Comparison of ENCODE assay signal across 16 cellular contexts in the genomic region with DNA sequence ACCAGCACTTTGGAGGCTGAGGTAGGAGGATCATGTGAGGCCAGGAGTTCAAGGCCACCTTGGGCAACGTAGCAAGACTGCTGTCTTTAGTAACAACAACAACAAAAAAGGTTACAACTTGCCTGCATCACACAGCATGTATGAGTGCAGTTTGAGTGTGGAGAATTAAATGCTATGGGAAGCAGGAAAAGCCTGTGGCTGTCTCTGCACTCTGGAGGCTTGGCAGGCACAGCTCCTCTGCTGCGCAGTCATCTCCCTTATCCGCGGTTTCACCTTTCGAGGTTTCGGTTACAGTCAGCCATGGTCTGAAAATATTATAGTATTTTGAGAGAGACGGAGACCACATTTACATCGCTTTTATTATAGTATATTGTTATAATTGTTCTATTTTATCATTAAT. TPM values are rescaled to one million over a fixed set of nuclear protein-coding genes. Genes with fewer than 3 reads are reported as not detected.
DNase-seq lines count a peak whose midpoint lies in the region; ATAC-seq, FAIRE-seq and TF ChIP-seq lines count a peak whose summit lies in the region.
"Had no signal": no experiment of that assay in that cellular context is flagged by ENCODE, and none has a peak within 500 bp of the region (broad histone marks: within the 10 kb centered on the region; RNA-seq: fewer than 3 reads in every experiment).

No MANE protein-coding gene starts in this region.

- no peak for TF ChIP-seq CTCF in A549 (IDR thresholded peaks at IDR 0.05)
- TF ChIP-seq CTCF in Calu3 (IDR thresholded peaks at IDR 0.05; ENCODE audit: unreplicated experiment), result no peak
- TF ChIP-seq CTCF in GM13976 (IDR thresholded peaks at IDR 0.05; ENCODE audit: borderline replicate concordance, control extremely low read depth, extremely low read depth, insufficient read depth, missing control alignments), result no peak

- WGBS in A549 (ENCODE audit: missing lambda C conversion rate), result 89% methylated on average over 8 of the region's 8 CpGs

- POLR2A ChIA-PET in A549 (lab: Yijun Ruan, JAX), result interaction anchor here (1.0 kb wide), 1 partner anchor 27 kb away, joined by 4 read pairs; no protein-coding TSS in a partner anchor

- no peaks in the 10 kb centered on the region for H3K9me3 ChIP-seq in A549
- H3K9me3 ChIP-seq: MG63, psoas muscle had no signal

- H3K27ac Mint-ChIP-seq in Calu3 (ENCODE audit: unreplicated experiment), result no peak overlapping the region

- BruUV-seq in Calu3 (replicated peaks; lab: Mats Ljungman, UMichigan), result no TSS peak

- TF ChIP-seq POLR2A in A549 (IDR thresholded peaks at IDR 0.05; ENCODE audit: low read length), result no peak

- peaks cover 63% of the 10 kb centered on the region for H3K36me3 Mint-ChIP-seq in Calu3 (ENCODE audit: insufficient read depth, unreplicated experiment)

- H3K27me3 Mint-ChIP-seq in Calu3 (ENCODE audit: unreplicated experiment), result no peaks in the 10 kb centered on the region

- intact Hi-C loops in Calu3 (cut with micrococcal nuclease; ENCODE audit: unreplicated experiment), result loop anchor here (10.0 kb wide), 1 partner anchor 102 kb away; no protein-coding TSS in a partner anchor

- no peak for TF ChIP-seq EP300 in A549 (IDR thresholded peaks at IDR 0.05)

- CTCF ChIA-PET in A549 (lab: Yijun Ruan, JAX) (interaction anchor here (0.9 to 1.6 kb wide), 2 partner anchors 26 to 37 kb away, joined by 3 to 5 read pairs; no protein-coding TSS in a partner anchor), Calu3 (lab: Charles Lee) (no interaction called here)

- H3K4me1 Mint-ChIP-seq in Calu3 (ENCODE audit: low read depth, unreplicated experiment), result peaks cover 69% of the 10 kb centered on the region

- H3K27ac ChIP-seq in A549, result no peak overlapping the region
- H3K27ac ChIP-seq: psoas muscle had no signal

- TF ChIP-seq RAD21 in A549 (conservative IDR thresholded peaks at IDR 0.05 in 1 of 2, IDR thresholded peaks at IDR 0.05 in 1 of 2), result no peak

- no peak for ATAC-seq in A549
- ATAC-seq: psoas muscle had no signal

- DNase-seq in A549 (ENCODE audit: low read depth in 1 of 2, low spot score in 1 of 2) (no peak), Calu3 (no peak), amniotic epithelial cell (ENCODE audit: low read depth) (peak; percentile 61), glomerular visceral epithelial cell (ENCODE audit: extremely low spot score) (peak; percentile 31), GM13976 (ENCODE audit: low spot score) (no peak), UCSD-AML1 (lab: John Stamatoyannopoulos, UW; ENCODE audit: unreplicated experiment) (no peak), NCI-H2196 (lab: John Stamatoyannopoulos, UW; ENCODE audit: unreplicated experiment) (no peak)
- no peak for DNase-seq in activated effector memory CD4-positive, alpha-beta T cell treated with anti-CD3 and anti-CD28 coated beads, Interleukin-2, amount 50 U/mL, for 16 hours
- DNase-seq: activated naive CD4-positive, alpha-beta T cell; cerebellar nuclear complex; GF-D8; MG63; NCI-H226; psoas muscle had no signal

- no peak overlapping the region for H3K4me3 ChIP-seq in A549
- H3K4me3 ChIP-seq: MG63, psoas muscle had no signal

- in situ Hi-C loops in GM13976 (cut with MboI; ENCODE audit: low sequenced_read_pairs, unreplicated experiment), result no loop called here

- H3K9me3 Mint-ChIP-seq in Calu3 (ENCODE audit: low read depth, unreplicated experiment), result no peaks in the 10 kb centered on the region

- H3K4me2 ChIP-seq in A549, result peak overlapping the region; percentile 95; the same call in 2 of the 3 replicates

- H3K4me1 ChIP-seq in A549, result peaks cover 36% of the 10 kb centered on the region

- no peak for FAIRE-seq in A549 (lab: Jason Lieb, UNC)
- FAIRE-seq: GM18507, H54 had no signal

- peak overlapping the region; percentile 85 for H3K4me3 Mint-ChIP-seq in Calu3 (ENCODE audit: low read depth, unreplicated experiment)

TF ChIP-seq in A549, 52 proteins besides CTCF, POLR2A, EP300 and RAD21:
- no peak for TF ChIP-seq ZC3H11A (IDR thresholded peaks at IDR 0.05)
- TF ChIP-seq GATA3 (IDR thresholded peaks at IDR 0.05; ENCODE audit: borderline replicate concordance), result no peak

RNA-seq across cellular contexts. Expression of gene MICAL2, which starts 2.9 kb away (rescaled TPM):
- 42.1 and 52.4 TPM in 2 replicates for polyA plus RNA-seq in A549 (2011; rRNA removed)
- polyA plus RNA-seq in A549 (2012; cell fraction: cytosol; rRNA removed), result 19.3 and 22.9 TPM in 2 replicates
- polyA plus RNA-seq in A549 (2012; cell fraction: nucleus; rRNA removed), result 25.5 and 31.9 TPM in 2 replicates
- polyA plus RNA-seq in A549 (2017; fragmentation: RNase III; extraction: RNeasy Plus Mini Kit Qiagen cat#74134 plus additional on column Dnase treatment), result 39.8 to 43.6 TPM (median 43.5 TPM) in 3 replicates
- polyA minus RNA-seq in A549 (2011; rRNA and poly(A)+ RNA removed), result 104 and 112 TPM in 2 replicates
- 191 and 202 TPM in 2 replicates for total RNA-seq in Calu3 (2022)

Comparison
In these comparisons a context has a peak if more than half of its experiments do, and no peak if none do; other contexts are left out.
1. DNase-seq: peak in amniotic epithelial cell (single experiment) and glomerular visceral epithelial cell (single experiment); none in A549 (0 of 2), Calu3 (single experiment), activated effector memory CD4-positive, alpha-beta T cell treated with anti-CD3 and anti-CD28 coated beads, Interleukin-2, amount 50 U/mL, for 16 hours (single experiment), GM13976 (single experiment), UCSD-AML1 (single experiment) and NCI-H2196 (single experiment).